Comparison of ENCODE assay signal across 8 cellular contexts in genomic region chr11:15852179-15852578, GRCh38.
DNase-seq lines count a peak whose midpoint lies in the region; ATAC-seq and TF ChIP-seq lines count a peak whose summit lies in the region.

No MANE protein-coding gene starts in this region.

- H3K36me3 ChIP-seq in Peyer's patch (no peaks in the 10 kb centered on the region), transverse colon (no peaks in the 10 kb centered on the region), gastroesophageal sphincter (no peaks in the 10 kb centered on the region), esophagus muscularis mucosa (no peaks in the 10 kb centered on the region)

- no peak for TF ChIP-seq POLR2A in Peyer's patch (IDR thresholded peaks at IDR 0.05)
- TF ChIP-seq POLR2A in transverse colon (IDR thresholded peaks at IDR 0.05): no peak
- TF ChIP-seq POLR2A in gastroesophageal sphincter (IDR thresholded peaks at IDR 0.05): no peak
- TF ChIP-seq POLR2A in esophagus muscularis mucosa (IDR thresholded peaks at IDR 0.05; ENCODE audit: low read depth): no peak

- no peaks in the 10 kb centered on the region for H3K9me3 ChIP-seq in Peyer's patch
- H3K9me3 ChIP-seq in transverse colon: no peaks in the 10 kb centered on the region
- H3K9me3 ChIP-seq in gastroesophageal sphincter: no peaks in the 10 kb centered on the region
- H3K9me3 ChIP-seq in esophagus muscularis mucosa: no peaks in the 10 kb centered on the region

- no peak overlapping the region for H3K4me3 Mint-ChIP-seq in natural killer cell treated with Interleukin-12 subunit alpha and Interleukin-12 subunit beta and Interleukin-15 and Interleukin-18, amount 100 ng/mL, for 72 hours

- WGBS in transverse colon (ENCODE audit: low coverage in 1 of 2), 2 donors: 56 to 61% methylated on average over 3 of the region's 3 CpGs
- WGBS in gastroesophageal sphincter (ENCODE audit: low coverage in 1 of 2), 2 donors: 59 to 76% methylated on average over 3 of the region's 3 CpGs
- 80% methylated on average over 3 of the region's 3 CpGs for WGBS in esophagus muscularis mucosa

- intact Hi-C loops in transverse colon (cut with DNase I; ENCODE audit: low total_unique reads): no loop called here
- intact Hi-C loops in esophagus muscularis mucosa (cut with DNase I): no loop called here

- H3K27me3 ChIP-seq in Peyer's patch (no peaks in the 10 kb centered on the region), transverse colon (no peaks in the 10 kb centered on the region), gastroesophageal sphincter (no peaks in the 10 kb centered on the region), esophagus muscularis mucosa (no peaks in the 10 kb centered on the region)

- H3K4me1 Mint-ChIP-seq in natural killer cell treated with Interleukin-12 subunit alpha and Interleukin-12 subunit beta and Interleukin-15 and Interleukin-18, amount 100 ng/mL, for 72 hours (ENCODE audit: low read depth in 2 of 2): no peaks in the 10 kb centered on the region

- peaks cover 8 to 13% of the 10 kb centered on the region in 2 donors for H3K27me3 Mint-ChIP-seq in natural killer cell treated with Interleukin-12 subunit alpha and Interleukin-12 subunit beta and Interleukin-15 and Interleukin-18, amount 100 ng/mL, for 72 hours

- H3K9me3 Mint-ChIP-seq in natural killer cell treated with Interleukin-12 subunit alpha and Interleukin-12 subunit beta and Interleukin-15 and Interleukin-18, amount 100 ng/mL, for 72 hours: no peaks in the 10 kb centered on the region

- TF ChIP-seq CTCF in Peyer's patch (IDR thresholded peaks at IDR 0.05) (peak in 4 of 6 experiments; percentile 4 to 63 (median 62)), fibroblast of villous mesenchyme (IDR thresholded peaks at IDR 0.05; ENCODE audit: insufficient read depth, low read depth, low read length) (peak; percentile 51), transverse colon (IDR thresholded peaks at IDR 0.05) (peak; percentile 21 to 65 (median 49)), gastroesophageal sphincter (IDR thresholded peaks at IDR 0.05) (no peak), esophagus muscularis mucosa (IDR thresholded peaks at IDR 0.05) (peak in 1 of 3 experiments; percentile 20)

- H3K4me1 ChIP-seq in Peyer's patch: no peaks in the 10 kb centered on the region
- peaks cover 0 to 19% (median 2%) of the 10 kb centered on the region in 4 donors for H3K4me1 ChIP-seq in transverse colon
- H3K4me1 ChIP-seq in gastroesophageal sphincter: peaks cover 0 to 13% (median 0%) of the 10 kb centered on the region in 3 donors
- peaks cover 0 to 13% (median 8%) of the 10 kb centered on the region in 4 donors for H3K4me1 ChIP-seq in esophagus muscularis mucosa

- in situ Hi-C loops in transverse colon (cut with MboI; ENCODE audit: low pct_ligation_motif_present in 1 of 4, low pct_unique_long_range_greater_than_20kb in 1 of 4, low sequenced_read_pairs in 3 of 4): loop anchor here in 1 of 4 donors (25.0 kb wide), 1 partner anchor 760 kb away; no protein-coding TSS in a partner anchor

- no peak overlapping the region for H3K4me3 ChIP-seq in Peyer's patch
- no peak overlapping the region for H3K4me3 ChIP-seq in fibroblast of villous mesenchyme (ENCODE audit: low read depth, low read length)
- no peak overlapping the region for H3K4me3 ChIP-seq in transverse colon
- H3K4me3 ChIP-seq in gastroesophageal sphincter: no peak overlapping the region
- H3K4me3 ChIP-seq in esophagus muscularis mucosa: no peak overlapping the region

- TF ChIP-seq EP300 in transverse colon (IDR thresholded peaks at IDR 0.05; ENCODE audit: low read depth) (no peak), gastroesophageal sphincter (IDR thresholded peaks at IDR 0.05) (no peak), esophagus muscularis mucosa (IDR thresholded peaks at IDR 0.05) (no peak)

- no peaks in the 10 kb centered on the region for H3K36me3 Mint-ChIP-seq in natural killer cell treated with Interleukin-12 subunit alpha and Interleukin-12 subunit beta and Interleukin-15 and Interleukin-18, amount 100 ng/mL, for 72 hours

- H3K27ac ChIP-seq in Peyer's patch (no peak overlapping the region), transverse colon (no peak overlapping the region), gastroesophageal sphincter (no peak overlapping the region), esophagus muscularis mucosa (replicated peaks in 1 of 4) (no peak overlapping the region)

- no peak for ATAC-seq in gastroesophageal sphincter
- no peak for ATAC-seq in natural killer cell treated with Interleukin-12 subunit alpha and Interleukin-12 subunit beta and Interleukin-15 and Interleukin-18, amount 100 ng/mL, for 72 hours

- no peak overlapping the region for H3K27ac Mint-ChIP-seq in natural killer cell treated with Interleukin-12 subunit alpha and Interleukin-12 subunit beta and Interleukin-15 and Interleukin-18, amount 100 ng/mL, for 72 hours

- peak; percentile 9 for DNase-seq in SKM-1 treated with dmso at 0.1 percent for 144 hours (lab: John Stamatoyannopoulos, UW; ENCODE audit: unreplicated experiment)
- no peak for DNase-seq in SKM-1 (lab: John Stamatoyannopoulos, UW; ENCODE audit: unreplicated experiment)
- DNase-seq in Peyer's patch: peak in 1 of 3 donors; percentile 53
- DNase-seq in fibroblast of villous mesenchyme (ENCODE audit: low read depth): peak; percentile 32
- DNase-seq in transverse colon: peak; percentile 36
- DNase-seq in esophagus muscularis mucosa (ENCODE audit: extremely low spot score): no peak
- DNase-seq in natural killer cell treated with Interleukin-12 subunit alpha and Interleukin-12 subunit beta and Interleukin-15 and Interleukin-18, amount 100 ng/mL, for 72 hours (ENCODE audit: low spot score): no peak

Comparison
In these comparisons a context has a peak if more than half of its experiments do, and no peak if none do; other contexts are left out.
1. DNase-seq: peak in SKM-1 treated with dmso at 0.1 percent for 144 hours (single experiment), fibroblast of villous mesenchyme (single experiment) and transverse colon (single experiment); none in SKM-1 (single experiment), esophagus muscularis mucosa (single experiment) and natural killer cell treated with Interleukin-12 subunit alpha and Interleukin-12 subunit beta and Interleukin-15 and Interleukin-18, amount 100 ng/mL, for 72 hours (single experiment).
2. CTCF ChIP-seq: peak in Peyer's patch (4 of 6), fibroblast of villous mesenchyme (single experiment) and transverse colon (5 of 5); none in gastroesophageal sphincter (0 of 4).